8 cellular contexts compared by ENCODE assay signal in the genomic region with DNA sequence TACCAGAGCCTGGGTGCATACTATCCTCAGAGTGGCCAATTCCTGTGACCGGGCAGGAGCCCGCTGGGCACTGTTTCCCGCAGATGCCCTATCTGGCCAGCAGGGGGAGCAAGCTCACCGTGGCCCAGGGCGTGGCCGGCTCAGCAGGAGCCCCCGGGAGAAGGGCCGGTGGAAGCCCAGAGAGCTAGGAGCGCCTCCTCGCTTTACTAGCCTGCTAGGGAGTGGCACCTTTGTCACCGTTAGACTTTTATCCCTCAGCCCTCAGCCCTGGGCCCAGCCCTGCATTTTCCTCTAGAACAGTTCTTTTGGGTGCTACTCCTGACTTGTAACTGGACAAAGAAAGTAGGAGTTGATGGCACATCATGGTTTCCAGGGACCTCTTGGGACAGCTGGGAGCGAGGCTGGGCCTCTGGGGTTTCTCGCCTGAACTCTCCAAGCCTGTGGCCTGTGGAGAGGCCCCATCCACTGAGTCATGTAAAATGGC.
DNase-seq lines count a peak whose midpoint lies in the region; ATAC-seq lines count a peak whose summit lies in the region.

No MANE protein-coding gene starts in this region.

- DNase-seq in AG08395 (ENCODE audit: low spot score), result peak; percentile 82
- peak; percentile 70 for DNase-seq in NCI-H2227 (lab: John Stamatoyannopoulos, UW; ENCODE audit: unreplicated experiment)
- DNase-seq in activated CD4-positive, CD25-positive, alpha-beta regulatory T cell treated with anti-CD3 and anti-CD28 coated beads, Interleukin-2, amount 50 U/mL, for 72 hours, result peak; percentile 73
- peak; percentile 55 for DNase-seq in central memory CD4-positive, alpha-beta T cell
- peak; percentile 88 for DNase-seq in left kidney (ENCODE audit: low read depth, low spot score)
- DNase-seq in stimulated activated CD4-positive, alpha-beta T cell treated with anti-CD3 and anti-CD28 coated beads, TNF-alpha, amount 100 ng/mL, for 1 hour (ENCODE audit: low read depth in 3 of 3, low spot score in 1 of 3), result peak; percentile 23 to 47 (median 39)

- ATAC-seq in GM18511 (IDR thresholded peaks at IDR 0.05; ENCODE audit: unreplicated experiment) (peak; percentile 89), HG03025 (IDR thresholded peaks at IDR 0.05; ENCODE audit: low FRiP score, unreplicated experiment) (peak; percentile 69)

Comparison
In these comparisons a context has a peak if more than half of its experiments do, and no peak if none do; other contexts are left out.
1. Peak in every context shown above with its lines: DNase-seq and ATAC-seq.